In the genomic region with DNA sequence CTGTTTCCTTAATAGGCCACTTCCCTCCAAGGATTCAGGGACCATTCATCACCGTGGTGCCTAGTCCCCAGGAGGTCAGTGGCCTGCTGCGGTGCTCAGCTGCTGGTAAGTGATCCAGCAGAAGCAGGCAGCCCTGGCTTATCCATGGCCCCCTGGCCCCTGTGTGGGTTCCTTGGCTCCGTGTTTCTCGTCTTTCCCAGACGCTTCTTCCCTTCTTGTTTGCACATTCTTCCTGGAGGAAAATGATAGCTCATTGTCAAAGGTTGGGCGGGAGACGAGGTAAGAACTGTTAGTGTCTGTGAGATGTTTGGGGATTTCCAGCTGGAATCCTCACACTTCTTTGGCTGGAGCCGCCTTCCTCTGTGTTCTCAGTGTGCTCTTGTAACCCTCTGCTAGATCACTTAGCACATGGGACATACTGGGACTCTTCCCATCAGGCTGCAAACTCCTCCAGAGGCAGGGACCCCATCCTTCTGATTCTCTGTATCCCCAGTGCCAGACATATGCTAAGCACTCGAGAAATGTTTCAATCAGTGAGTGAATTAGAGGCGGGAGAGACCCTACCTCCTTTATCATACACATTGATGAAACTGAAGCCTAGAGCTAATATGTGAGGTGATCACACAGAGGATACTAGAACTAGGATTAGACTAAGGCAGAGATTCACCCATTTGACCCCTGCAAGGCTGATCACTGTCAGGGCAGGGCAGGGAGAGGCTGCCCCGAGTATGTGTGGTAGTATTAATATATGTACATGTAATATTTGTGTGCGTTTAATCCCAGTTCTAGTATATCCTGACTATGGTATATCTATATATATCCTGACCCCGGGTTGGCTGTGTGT, we compare ENCODE assay signal across 15 cellular contexts.
A peak's percentile ranks its signal among the peaks of the same experiment; 100 is the strongest.
DNase-seq lines count a peak whose midpoint lies in the region; ATAC-seq, FAIRE-seq and TF ChIP-seq lines count a peak whose summit lies in the region.
"Had no signal": no experiment of that assay in that cellular context is flagged by ENCODE, and none has a peak within 500 bp of the region (broad histone marks: within the 10 kb centered on the region; RNA-seq: fewer than 3 reads in every experiment).

No MANE protein-coding gene starts in this region.

- H3K9me3 ChIP-seq in HepG2 (ENCODE audit: low read length) = no peaks in the 10 kb centered on the region
- H3K9me3 ChIP-seq in suprapubic skin = no peaks in the 10 kb centered on the region

- H3K79me2 ChIP-seq in HepG2 (ENCODE audit: insufficient read depth, low read length) = no peaks in the 10 kb centered on the region

- H3K9ac ChIP-seq in HepG2 (ENCODE audit: insufficient read depth, low read depth, low read length) = no peak overlapping the region

- no peak for TF ChIP-seq POLR2A in HepG2 (IDR thresholded peaks at IDR 0.05; ENCODE audit: insufficient read depth in 1 of 2, low read depth in 2 of 2, low read length in 2 of 2)
- TF ChIP-seq POLR2A in suprapubic skin (IDR thresholded peaks at IDR 0.05) = no peak

- intact Hi-C loops in HepG2 (cut with micrococcal nuclease; ENCODE audit: unreplicated experiment) = no loop called here

- no peaks in the 10 kb centered on the region for H3K9me3 Mint-ChIP-seq in HFFc6
- H3K9me3 Mint-ChIP-seq: natural killer cell treated with Interleukin-12 subunit alpha and Interleukin-12 subunit beta and Interleukin-15 and Interleukin-18, amount 100 ng/mL, for 72 hours had no signal

- no peaks in the 10 kb centered on the region for H3K36me3 ChIP-seq in HepG2 (replicated peaks in 1 of 2; ENCODE audit: control insufficient read depth in 1 of 2, insufficient read depth in 2 of 2, low read length in 2 of 2)
- no peaks in the 10 kb centered on the region for H3K36me3 ChIP-seq in suprapubic skin

- no peak overlapping the region for H3K4me2 ChIP-seq in HepG2 (ENCODE audit: low read depth, low read length)

- peaks cover 64% of the 10 kb centered on the region for H3K4me1 ChIP-seq in HepG2 (ENCODE audit: insufficient read depth, low read length)
- H3K4me1 ChIP-seq in suprapubic skin = peaks cover 4% of the 10 kb centered on the region

- no peak overlapping the region for H2AFZ ChIP-seq in HepG2 (ENCODE audit: low read length)

- ATAC-seq in HepG2 (peak; percentile 30), HG02571 (IDR thresholded peaks at IDR 0.05; ENCODE audit: unreplicated experiment) (no peak), GM19395 (IDR thresholded peaks at IDR 0.05; ENCODE audit: unreplicated experiment) (no peak)
- ATAC-seq: natural killer cell treated with Interleukin-12 subunit alpha and Interleukin-12 subunit beta and Interleukin-15 and Interleukin-18, amount 100 ng/mL, for 72 hours had no signal

- H3K4me3 ChIP-seq in coronary artery (no peak overlapping the region), HepG2 (replicated peaks in 1 of 3; ENCODE audit: insufficient read depth in 1 of 3, low read depth in 2 of 3, low read length in 3 of 3) (no peak overlapping the region), suprapubic skin (no peak overlapping the region)

- WGBS in HepG2 (ENCODE audit: low lambda C conversion rate) = 84% methylated on average over 13 of the region's 13 CpGs
- WGBS in suprapubic skin = 80% methylated on average over 13 of the region's 13 CpGs

- CTCF ChIA-PET in HepG2 (lab: Yijun Ruan, JAX; ENCODE audit: low intra/inter-chr PET ratio, low total read pairs) = no interaction called here

- no peaks in the 10 kb centered on the region for H4K20me1 ChIP-seq in HepG2 (ENCODE audit: insufficient read depth, low read length)

- DNase-seq in HFFc6 (no peak), coronary artery (ENCODE audit: low spot score) (no peak), HepG2 (ENCODE audit: low spot score) (no peak), suprapubic skin (ENCODE audit: low spot score in 2 of 2) (no peak), UCSD-AML1 (lab: John Stamatoyannopoulos, UW; ENCODE audit: unreplicated experiment) (no peak), NCI-H2171 treated with DMSO at 0.1 percent for 48 hours (lab: John Stamatoyannopoulos, UW) (no peak)
- DNase-seq: activated CD8-positive, alpha-beta memory T cell treated with anti-CD3 and anti-CD28 coated beads, Interleukin-2, amount 50 U/mL, for 4 hours; amniotic stem cell; GF-D8; NCI-H510A; stimulated activated CD4-positive, alpha-beta T cell treated with anti-CD3 and anti-CD28 coated beads, Interleukin-15, amount 100 ng/mL, for 24 hours had no signal

- H3K27ac Mint-ChIP-seq in HFFc6 = peak overlapping the region; percentile 86

- H3K27me3 Mint-ChIP-seq in HFFc6 (ENCODE audit: insufficient read depth) = no peaks in the 10 kb centered on the region; the same call in 1 of the 2 replicates
- H3K27me3 Mint-ChIP-seq: natural killer cell treated with Interleukin-12 subunit alpha and Interleukin-12 subunit beta and Interleukin-15 and Interleukin-18, amount 100 ng/mL, for 72 hours had no signal

- in situ Hi-C loops in HepG2 (cut with HindIII; ENCODE audit: extremely low pct_ligation_motif_present, low pct_unique_long_range_greater_than_20kb) = no loop called here

- POLR2A ChIA-PET in HepG2 (lab: Yijun Ruan, JAX) = interaction anchor here (0.7 to 1.5 kb wide), 2 partner anchors 12 to 21 kb away, joined by 4 read pairs; no protein-coding TSS in a partner anchor

- H3K27me3 ChIP-seq in HepG2 (ENCODE audit: control insufficient read depth in 1 of 2, insufficient read depth in 2 of 2, low read length in 2 of 2) (no peaks in the 10 kb centered on the region), suprapubic skin (no peaks in the 10 kb centered on the region)

- TF ChIP-seq EP300 in HepG2 (IDR thresholded peaks at IDR 0.05; ENCODE audit: low read depth in 2 of 2, low read length in 2 of 2) (no peak), HepG2 (CRISPR knock-in tag; IDR thresholded peaks at IDR 0.05; ENCODE audit: borderline replicate concordance) (no peak), suprapubic skin (IDR thresholded peaks at IDR 0.05) (no peak)

- peaks cover 47% of the 10 kb centered on the region for H3K4me1 Mint-ChIP-seq in HFFc6 (ENCODE audit: low read depth)

- BruUV-seq in HepG2 (replicated peaks; lab: Mats Ljungman, UMichigan) = no TSS peak

- no peaks in the 10 kb centered on the region for H3K36me3 Mint-ChIP-seq in HFFc6 (ENCODE audit: low read depth)
- H3K36me3 Mint-ChIP-seq: natural killer cell treated with Interleukin-12 subunit alpha and Interleukin-12 subunit beta and Interleukin-15 and Interleukin-18, amount 100 ng/mL, for 72 hours had no signal

- H3K4me3 Mint-ChIP-seq in HFFc6 = no peak overlapping the region; the same call in 1 of the 2 replicates
- H3K4me3 Mint-ChIP-seq: natural killer cell treated with Interleukin-12 subunit alpha and Interleukin-12 subunit beta and Interleukin-15 and Interleukin-18, amount 100 ng/mL, for 72 hours had no signal

- peak overlapping the region; percentile 67 to 81 for H3K27ac ChIP-seq in coronary artery
- H3K27ac ChIP-seq in HepG2 (ENCODE audit: extremely low read length, insufficient read depth, low read length) = no peak overlapping the region
- H3K27ac ChIP-seq in suprapubic skin = peak overlapping the region; percentile 5
- H3K27ac ChIP-seq: C4-2B had no signal

- FAIRE-seq in HepG2 (lab: Jason Lieb, UNC) = no peak

- no peak for TF ChIP-seq RAD21 in HepG2 (CRISPR knock-in tag; IDR thresholded peaks at IDR 0.05)

- TF ChIP-seq CTCF in HFFc6 (IDR thresholded peaks at IDR 0.05) (no peak), coronary artery (IDR thresholded peaks at IDR 0.05) (no peak), HepG2 (CRISPR knock-in tag; IDR thresholded peaks at IDR 0.05) (no peak), suprapubic skin (IDR thresholded peaks at IDR 0.05) (no peak)

TF ChIP-seq in HepG2, 621 proteins besides CTCF, POLR2A, EP300 and RAD21 (continues in another document):
- TF ChIP-seq RNF2 (conservative IDR thresholded peaks at IDR 0.05; ENCODE audit: low read depth) (no peak), HOXA3 (CRISPR knock-in tag; IDR thresholded peaks at IDR 0.05) (no peak), ZNF225 (CRISPR knock-in tag; IDR thresholded peaks at IDR 0.05) (no peak)
- TF ChIP-seq, protein P1, sequence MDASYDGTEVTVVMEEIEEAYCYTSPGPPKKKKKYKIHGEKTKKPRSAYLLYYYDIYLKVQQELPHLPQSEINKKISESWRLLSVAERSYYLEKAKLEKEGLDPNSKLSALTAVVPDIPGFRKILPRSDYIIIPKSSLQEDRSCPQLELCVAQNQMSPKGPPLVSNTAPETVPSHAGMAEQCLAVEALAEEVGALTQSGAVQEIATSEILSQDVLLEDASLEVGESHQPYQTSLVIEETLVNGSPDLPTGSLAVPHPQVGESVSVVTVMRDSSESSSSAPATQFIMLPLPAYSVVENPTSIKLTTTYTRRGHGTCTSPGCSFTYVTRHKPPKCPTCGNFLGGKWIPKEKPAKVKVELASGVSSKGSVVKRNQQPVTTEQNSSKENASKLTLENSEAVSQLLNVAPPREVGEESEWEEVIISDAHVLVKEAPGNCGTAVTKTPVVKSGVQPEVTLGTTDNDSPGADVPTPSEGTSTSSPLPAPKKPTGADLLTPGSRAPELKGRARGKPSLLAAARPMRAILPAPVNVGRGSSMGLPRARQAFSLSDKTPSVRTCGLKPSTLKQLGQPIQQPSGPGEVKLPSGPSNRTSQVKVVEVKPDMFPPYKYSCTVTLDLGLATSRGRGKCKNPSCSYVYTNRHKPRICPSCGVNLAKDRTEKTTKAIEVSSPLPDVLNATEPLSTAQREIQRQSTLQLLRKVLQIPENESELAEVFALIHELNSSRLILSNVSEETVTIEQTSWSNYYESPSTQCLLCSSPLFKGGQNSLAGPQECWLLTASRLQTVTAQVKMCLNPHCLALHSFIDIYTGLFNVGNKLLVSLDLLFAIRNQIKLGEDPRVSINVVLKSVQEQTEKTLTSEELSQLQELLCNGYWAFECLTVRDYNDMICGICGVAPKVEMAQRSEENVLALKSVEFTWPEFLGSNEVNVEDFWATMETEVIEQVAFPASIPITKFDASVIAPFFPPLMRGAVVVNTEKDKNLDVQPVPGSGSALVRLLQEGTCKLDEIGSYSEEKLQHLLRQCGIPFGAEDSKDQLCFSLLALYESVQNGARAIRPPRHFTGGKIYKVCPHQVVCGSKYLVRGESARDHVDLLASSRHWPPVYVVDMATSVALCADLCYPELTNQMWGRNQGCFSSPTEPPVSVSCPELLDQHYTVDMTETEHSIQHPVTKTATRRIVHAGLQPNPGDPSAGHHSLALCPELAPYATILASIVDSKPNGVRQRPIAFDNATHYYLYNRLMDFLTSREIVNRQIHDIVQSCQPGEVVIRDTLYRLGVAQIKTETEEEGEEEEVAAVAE (CRISPR knock-in tag; IDR thresholded peaks at IDR 0.05; ENCODE audit: borderline replicate concordance) = no peak
- TF ChIP-seq, protein P2, sequence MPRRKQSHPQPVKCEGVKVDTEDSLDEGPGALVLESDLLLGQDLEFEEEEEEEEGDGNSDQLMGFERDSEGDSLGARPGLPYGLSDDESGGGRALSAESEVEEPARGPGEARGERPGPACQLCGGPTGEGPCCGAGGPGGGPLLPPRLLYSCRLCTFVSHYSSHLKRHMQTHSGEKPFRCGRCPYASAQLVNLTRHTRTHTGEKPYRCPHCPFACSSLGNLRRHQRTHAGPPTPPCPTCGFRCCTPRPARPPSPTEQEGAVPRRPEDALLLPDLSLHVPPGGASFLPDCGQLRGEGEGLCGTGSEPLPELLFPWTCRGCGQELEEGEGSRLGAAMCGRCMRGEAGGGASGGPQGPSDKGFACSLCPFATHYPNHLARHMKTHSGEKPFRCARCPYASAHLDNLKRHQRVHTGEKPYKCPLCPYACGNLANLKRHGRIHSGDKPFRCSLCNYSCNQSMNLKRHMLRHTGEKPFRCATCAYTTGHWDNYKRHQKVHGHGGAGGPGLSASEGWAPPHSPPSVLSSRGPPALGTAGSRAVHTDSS (CRISPR knock-in tag; conservative IDR thresholded peaks at IDR 0.05) = no peak
